30 cellular contexts compared by ENCODE assay signal in the genomic region with DNA sequence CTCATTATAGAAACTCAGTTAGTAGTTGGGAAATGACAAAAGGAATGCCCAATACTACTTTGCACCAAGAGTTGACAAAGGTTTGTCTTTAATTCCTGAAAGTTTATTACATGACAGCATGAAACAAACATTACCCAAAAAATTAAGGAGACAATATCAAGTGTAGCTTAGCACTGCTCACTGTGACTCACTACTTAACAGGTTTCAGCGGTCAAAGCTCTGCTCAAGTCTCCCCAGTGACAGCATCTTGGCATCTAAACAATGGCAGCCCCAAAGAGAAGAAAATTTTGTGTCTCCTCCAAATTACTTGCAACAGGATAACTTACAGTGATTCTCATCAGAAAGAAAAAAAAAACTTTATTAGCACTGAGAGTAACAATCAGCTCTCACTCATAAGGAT.
"Had no signal": no experiment of that assay in that cellular context is flagged by ENCODE, and none has a peak within 500 bp of the region (broad histone marks: within the 10 kb centered on the region; RNA-seq: fewer than 3 reads in every experiment).

No MANE protein-coding gene starts in this region.

- DNase-seq: activated B cell treated with CpG ODN at 0.5 μM for 24 hours; activated CD4-positive, alpha-beta T cell treated with anti-CD3 and anti-CD28 coated beads for 36 hours; activated effector memory CD4-positive, alpha-beta T cell treated with Interleukin-2 at 50 U/mL for 16 hours; activated naive CD4-positive, alpha-beta T cell treated with Interleukin-2 at 50 U/mL for 16 hours; activated T-cell treated with anti-CD3 and anti-CD28 coated beads for 4 hours; anterior cingulate cortex; body of pancreas; cerebellar nuclear complex; colonic mucosa; effector memory CD4-positive, alpha-beta T cell; erythroblast; head of caudate nucleus; hypothalamus; immature natural killer cell; kidney; left colon; mammary epithelial cell; naive B cell; nephron progenitor cell; right lobe of liver; stimulated activated CD4-positive, alpha-beta T cell treated with anti-CD3 and anti-CD28 coated beads, Interleukin-2, amount 100 ng/mL, for 48 hours; stimulated activated naive CD4-positive, alpha-beta T cell treated with Interleukin-2 at 50 U/mL for 16 hours; T-helper 17 cell; T1000 had no signal

- H3K4me3 ChIP-seq: body of pancreas, cardiac muscle cell, colonic mucosa, gastroesophageal sphincter, right lobe of liver, tibial nerve had no signal

- ATAC-seq: activated CD4-positive, alpha-beta T cell treated with anti-CD3 and anti-CD28 coated beads for 36 hours; body of pancreas; gastroesophageal sphincter; left colon; right lobe of liver; T-helper 17 cell had no signal

- H3K36me3 Mint-ChIP-seq: activated naive CD8-positive, alpha-beta T cell; immature natural killer cell; mesothelial cell of epicardium; naive B cell had no signal

- H3K27ac ChIP-seq: body of pancreas, cardiac muscle cell, colonic mucosa, gastroesophageal sphincter, neutrophil, right lobe of liver, tibial nerve had no signal

- H3K9me3 ChIP-seq: body of pancreas, colonic mucosa, gastroesophageal sphincter, neutrophil, right lobe of liver, tibial nerve had no signal

- H3K4me1 ChIP-seq: body of pancreas, colonic mucosa, gastroesophageal sphincter, right lobe of liver, tibial nerve had no signal

- H3K27me3 Mint-ChIP-seq: activated B cell treated with CpG ODN at 0.5 μM for 24 hours; activated CD4-positive, alpha-beta T cell treated with anti-CD3 and anti-CD28 coated beads for 36 hours; activated naive CD8-positive, alpha-beta T cell; naive B cell; T-helper 17 cell had no signal

- H3K27ac Mint-ChIP-seq: activated B cell treated with CpG ODN at 0.5 μM for 24 hours; activated CD4-positive, alpha-beta T cell treated with anti-CD3 and anti-CD28 coated beads for 36 hours; activated naive CD8-positive, alpha-beta T cell; immature natural killer cell; mesothelial cell of epicardium; naive B cell; nephron progenitor cell; T-helper 17 cell had no signal

- H3K27me3 ChIP-seq: body of pancreas, cardiac muscle cell, colonic mucosa, gastroesophageal sphincter, neutrophil, right lobe of liver, tibial nerve had no signal

- H3K36me3 ChIP-seq: cardiac muscle cell, colonic mucosa, gastroesophageal sphincter, neutrophil, right lobe of liver, tibial nerve had no signal

- H3K4me3 Mint-ChIP-seq: activated B cell treated with CpG ODN at 0.5 μM for 24 hours; activated CD4-positive, alpha-beta T cell treated with anti-CD3 and anti-CD28 coated beads for 36 hours; activated naive CD8-positive, alpha-beta T cell; immature natural killer cell; mesothelial cell of epicardium; naive B cell; nephron progenitor cell; T-helper 17 cell had no signal

- H3K4me1 Mint-ChIP-seq: activated B cell treated with CpG ODN at 0.5 μM for 24 hours; activated CD4-positive, alpha-beta T cell treated with anti-CD3 and anti-CD28 coated beads for 36 hours; immature natural killer cell; mesothelial cell of epicardium; naive B cell; nephron progenitor cell; T-helper 17 cell had no signal
